In the genomic region with DNA sequence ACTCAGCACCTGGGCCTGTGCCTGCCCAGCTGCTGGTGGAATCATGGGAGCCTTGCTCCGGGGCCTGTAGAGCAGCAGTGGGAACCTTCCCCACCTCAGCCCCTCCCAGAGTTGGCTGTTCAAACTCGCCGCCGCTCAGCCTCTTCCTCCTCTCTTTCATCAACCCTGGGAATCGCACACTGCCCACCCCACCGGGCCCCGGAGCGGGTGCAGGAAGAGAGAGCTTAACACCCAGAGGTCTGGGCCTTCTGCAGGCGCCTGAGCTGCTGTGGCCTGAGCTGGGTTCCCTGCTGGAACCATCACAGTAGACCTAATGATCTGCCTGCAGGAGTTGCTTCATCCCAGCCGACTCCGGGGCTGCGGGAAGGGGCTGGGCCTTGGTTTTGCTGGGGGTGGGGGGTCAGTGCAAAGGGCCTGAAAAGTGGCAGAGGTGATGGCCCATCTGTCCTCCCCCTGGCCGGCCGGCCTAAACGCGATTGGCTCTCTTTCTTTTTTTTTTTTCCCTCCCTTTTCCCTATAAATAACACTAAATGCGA, we compare ENCODE assay signal across 8 cellular contexts.
DNase-seq lines count a peak whose midpoint lies in the region; ATAC-seq lines count a peak whose summit lies in the region.

No MANE protein-coding gene starts in this region.

- H3K27me3 Mint-ChIP-seq in activated naive CD4-positive, alpha-beta T cell treated with anti-CD3 and anti-CD28 coated beads, Interleukin-2, amount 10 ng/mL, durations not matched to agents 7 days and 5 days = no peaks in the 10 kb centered on the region
- H3K27me3 Mint-ChIP-seq in activated naive CD8-positive, alpha-beta T cell treated with anti-CD3 and anti-CD28 coated beads, Interleukin-2, amount 10 ng/mL, durations not matched to agents 7 days and 5 days = no peaks in the 10 kb centered on the region
- no peaks in the 10 kb centered on the region for H3K27me3 Mint-ChIP-seq in memory B cell

- peaks cover 38% of the 10 kb centered on the region for H3K36me3 ChIP-seq in thymus (ENCODE audit: control insufficient read depth, insufficient read depth)

- peak overlapping the region; percentile 92 for H3K27ac ChIP-seq in thymus (ENCODE audit: low read depth)

- no peaks in the 10 kb centered on the region for H3K27me3 ChIP-seq in thymus (ENCODE audit: control insufficient read depth, insufficient read depth)

- 33% methylated on average over 17 of the region's 17 CpGs for WGBS in thymus

- H3K4me3 Mint-ChIP-seq in activated naive CD4-positive, alpha-beta T cell treated with anti-CD3 and anti-CD28 coated beads, Interleukin-2, amount 10 ng/mL, durations not matched to agents 7 days and 5 days = peak overlapping the region; percentile 100
- H3K4me3 Mint-ChIP-seq in activated naive CD8-positive, alpha-beta T cell treated with anti-CD3 and anti-CD28 coated beads, Interleukin-2, amount 10 ng/mL, durations not matched to agents 7 days and 5 days = peak overlapping the region; percentile 99
- H3K4me3 Mint-ChIP-seq in memory B cell = peak overlapping the region; percentile 99

- CTCF ChIA-PET in activated naive CD4-positive, alpha-beta T cell treated with anti-CD3 and anti-CD28 coated beads, Interleukin-2, amount 10 ng/mL, durations not matched to agents 7 days and 5 days (lab: Charles Lee) = interaction anchor here (1.0 to 3.9 kb wide), 5 partner anchors 9 to 40 kb away, joined by 3 to 21 read pairs (median 7); no protein-coding TSS in a partner anchor

- peaks cover 81% of the 10 kb centered on the region for H3K36me3 Mint-ChIP-seq in activated naive CD4-positive, alpha-beta T cell treated with anti-CD3 and anti-CD28 coated beads, Interleukin-2, amount 10 ng/mL, durations not matched to agents 7 days and 5 days
- H3K36me3 Mint-ChIP-seq in activated naive CD8-positive, alpha-beta T cell treated with anti-CD3 and anti-CD28 coated beads, Interleukin-2, amount 10 ng/mL, durations not matched to agents 7 days and 5 days = peaks cover 42% of the 10 kb centered on the region
- H3K36me3 Mint-ChIP-seq in memory B cell = peaks cover 7% of the 10 kb centered on the region

- H3K27ac Mint-ChIP-seq in activated naive CD4-positive, alpha-beta T cell treated with anti-CD3 and anti-CD28 coated beads, Interleukin-2, amount 10 ng/mL, durations not matched to agents 7 days and 5 days = peak overlapping the region; percentile 94
- peak overlapping the region; percentile 94 for H3K27ac Mint-ChIP-seq in activated naive CD8-positive, alpha-beta T cell treated with anti-CD3 and anti-CD28 coated beads, Interleukin-2, amount 10 ng/mL, durations not matched to agents 7 days and 5 days
- peak overlapping the region; percentile 98 for H3K27ac Mint-ChIP-seq in memory B cell

- no peak for ATAC-seq in activated naive CD8-positive, alpha-beta T cell treated with anti-CD3 and anti-CD28 coated beads, Interleukin-2, amount 10 ng/mL, durations not matched to agents 7 days and 5 days (ENCODE audit: low read depth)
- ATAC-seq in memory B cell (ENCODE audit: low read depth) (no peak), GM18909 (IDR thresholded peaks at IDR 0.05; ENCODE audit: poor library complexity, unreplicated experiment) (no peak), HG03280 (IDR thresholded peaks at IDR 0.05; ENCODE audit: unreplicated experiment) (no peak)
- no peak for ATAC-seq in activated CD4-positive, CD25-positive, alpha-beta regulatory T cell treated with anti-CD3 and anti-CD28 coated beads, Interleukin-2, amount 50 U/mL, for 24 hours

- DNase-seq in activated naive CD4-positive, alpha-beta T cell treated with anti-CD3 and anti-CD28 coated beads, Interleukin-2, amount 10 ng/mL, durations not matched to agents 7 days and 5 days = peak; percentile 48
- DNase-seq in activated naive CD4-positive, alpha-beta T cell treated with Interleukin-2 at 50 U/mL for 16 hours = no peak
- DNase-seq in activated naive CD8-positive, alpha-beta T cell treated with anti-CD3 and anti-CD28 coated beads, Interleukin-2, amount 10 ng/mL, durations not matched to agents 7 days and 5 days = peak; percentile 60
- DNase-seq in memory B cell (ENCODE audit: low spot score in 2 of 2) = no peak

- no peaks in the 10 kb centered on the region for H3K9me3 Mint-ChIP-seq in activated naive CD4-positive, alpha-beta T cell treated with anti-CD3 and anti-CD28 coated beads, Interleukin-2, amount 10 ng/mL, durations not matched to agents 7 days and 5 days
- no peaks in the 10 kb centered on the region for H3K9me3 Mint-ChIP-seq in activated naive CD8-positive, alpha-beta T cell treated with anti-CD3 and anti-CD28 coated beads, Interleukin-2, amount 10 ng/mL, durations not matched to agents 7 days and 5 days
- H3K9me3 Mint-ChIP-seq in memory B cell = no peaks in the 10 kb centered on the region

- peak overlapping the region; percentile 96 for H3K4me3 ChIP-seq in thymus (ENCODE audit: low read length)

- H3K4me1 Mint-ChIP-seq in activated naive CD4-positive, alpha-beta T cell treated with anti-CD3 and anti-CD28 coated beads, Interleukin-2, amount 10 ng/mL, durations not matched to agents 7 days and 5 days = peaks cover 59% of the 10 kb centered on the region
- peaks cover 57% of the 10 kb centered on the region for H3K4me1 Mint-ChIP-seq in activated naive CD8-positive, alpha-beta T cell treated with anti-CD3 and anti-CD28 coated beads, Interleukin-2, amount 10 ng/mL, durations not matched to agents 7 days and 5 days
- peaks cover 58% of the 10 kb centered on the region for H3K4me1 Mint-ChIP-seq in memory B cell

- peaks cover 61% of the 10 kb centered on the region for H3K4me1 ChIP-seq in thymus (ENCODE audit: control insufficient read depth, insufficient read depth, low read length)

- H3K9me3 ChIP-seq in thymus (ENCODE audit: control insufficient read depth) = peaks cover 2% of the 10 kb centered on the region

- POLR2A ChIA-PET in activated naive CD8-positive, alpha-beta T cell treated with anti-CD3 and anti-CD28 coated beads, Interleukin-2, amount 10 ng/mL, durations not matched to agents 7 days and 5 days (lab: Charles Lee) = interaction anchor here (0.6 to 8.6 kb wide), 14 partner anchors 8 to 713 kb away, joined by 3 to 241 read pairs (median 5); partner anchors contain the start of gene TNRC6C

Comparison
In these comparisons a context has a peak if more than half of its experiments do, and no peak if none do; other contexts are left out.
1. DNase-seq: peak in activated naive CD4-positive, alpha-beta T cell treated with anti-CD3 and anti-CD28 coated beads, Interleukin-2, amount 10 ng/mL, durations not matched to agents 7 days and 5 days (single experiment) and activated naive CD8-positive, alpha-beta T cell treated with anti-CD3 and anti-CD28 coated beads, Interleukin-2, amount 10 ng/mL, durations not matched to agents 7 days and 5 days (single experiment); none in activated naive CD4-positive, alpha-beta T cell treated with Interleukin-2 at 50 U/mL for 16 hours (single experiment) and memory B cell (0 of 2).
2. Peak in every context shown above with its lines, with median percentiles within 50 percentile points of each other: H3K27ac Mint-ChIP-seq and H3K4me3 Mint-ChIP-seq.